In the genomic region with DNA sequence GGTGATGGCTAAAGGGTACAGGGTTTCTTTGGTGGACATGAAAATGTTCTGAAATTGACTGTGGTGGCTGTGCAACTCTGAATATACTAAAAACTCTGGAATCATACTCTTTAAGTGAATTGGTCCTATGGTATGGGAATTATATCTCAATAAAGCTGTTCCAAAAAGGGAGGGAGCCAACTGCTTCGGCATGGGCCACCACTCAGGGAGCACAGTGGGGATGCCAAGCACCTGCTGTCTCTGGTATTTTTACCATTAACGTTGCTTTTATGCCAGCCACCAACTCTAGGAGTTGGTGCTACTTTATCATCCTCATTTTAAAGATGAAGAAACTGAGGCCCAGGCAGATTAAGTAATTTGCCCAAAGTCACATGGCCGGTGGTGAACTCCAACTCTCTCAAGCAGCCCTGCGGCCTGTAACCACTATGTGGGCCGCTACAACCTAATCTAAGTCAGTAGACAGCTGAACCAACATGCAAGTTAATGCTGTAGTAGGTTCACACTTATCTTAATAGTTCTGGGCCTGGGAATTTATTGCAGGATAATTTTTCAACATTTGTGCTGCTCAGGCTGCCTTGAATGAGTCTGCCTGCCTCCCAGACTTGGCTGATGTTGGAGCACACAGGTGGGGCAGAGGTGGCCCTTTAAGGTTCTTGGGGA, we compare ENCODE assay signal across 13 cellular contexts. TPM values are rescaled to one million over a fixed set of nuclear protein-coding genes. Genes with fewer than 3 reads are reported as not detected.
DNase-seq lines count a peak whose midpoint lies in the region; ATAC-seq, FAIRE-seq and TF ChIP-seq lines count a peak whose summit lies in the region.
"Had no signal": no experiment of that assay in that cellular context is flagged by ENCODE, and none has a peak within 500 bp of the region (broad histone marks: within the 10 kb centered on the region; RNA-seq: fewer than 3 reads in every experiment).

No MANE protein-coding gene starts in this region.

- no peaks in the 10 kb centered on the region for H3K9me3 Mint-ChIP-seq in dendritic cell treated with granulocyte-macrophage colony-stimulating factor and Interleukin-4, amounts not matched to agents 40 ng/mL and 50 ng/mL, for 4 days
- H3K9me3 Mint-ChIP-seq: activated naive CD4-positive, alpha-beta T cell treated with anti-CD3 and anti-CD28 coated beads for 36 hours had no signal

- H3K4me3 Mint-ChIP-seq in dendritic cell treated with granulocyte-macrophage colony-stimulating factor and Interleukin-4, amounts not matched to agents 40 ng/mL and 50 ng/mL, for 4 days = no peak overlapping the region
- H3K4me3 Mint-ChIP-seq: activated naive CD4-positive, alpha-beta T cell treated with anti-CD3 and anti-CD28 coated beads for 36 hours had no signal

- peaks cover 20% of the 10 kb centered on the region for H3K4me1 Mint-ChIP-seq in dendritic cell treated with granulocyte-macrophage colony-stimulating factor and Interleukin-4, amounts not matched to agents 40 ng/mL and 50 ng/mL, for 4 days (ENCODE audit: low read depth)

- H3K4me3 ChIP-seq in A549 (no peak overlapping the region), sigmoid colon (no peak overlapping the region)
- H3K4me3 ChIP-seq: HAP-1 had no signal

- POLR2A ChIA-PET in A549 (lab: Yijun Ruan, JAX) = interaction anchor here (1.0 kb wide), 1 partner anchor 75 kb away, joined by 3 read pairs; no protein-coding TSS in a partner anchor

- H3K27me3 ChIP-seq in sigmoid colon = no peaks in the 10 kb centered on the region

- no peak for TF ChIP-seq POLR2A in A549 (IDR thresholded peaks at IDR 0.05; ENCODE audit: low read length)
- TF ChIP-seq POLR2A in sigmoid colon (IDR thresholded peaks at IDR 0.05) = no peak

- H3K9me3 ChIP-seq in A549 = 0 out of 3 replicates have a peak, but pooled peaks cover 4% of the 10 kb centered on the region
- no peaks in the 10 kb centered on the region for H3K9me3 ChIP-seq in sigmoid colon
- H3K9me3 ChIP-seq: HAP-1 had no signal

- H3K27ac Mint-ChIP-seq in dendritic cell treated with granulocyte-macrophage colony-stimulating factor and Interleukin-4, amounts not matched to agents 40 ng/mL and 50 ng/mL, for 4 days = peak overlapping the region; percentile 69
- H3K27ac Mint-ChIP-seq: activated naive CD4-positive, alpha-beta T cell treated with anti-CD3 and anti-CD28 coated beads for 36 hours had no signal

- no peak for TF ChIP-seq RAD21 in A549 (conservative IDR thresholded peaks at IDR 0.05 in 1 of 2, IDR thresholded peaks at IDR 0.05 in 1 of 2)

- TF ChIP-seq EP300 in A549 (IDR thresholded peaks at IDR 0.05) (no peak), sigmoid colon (IDR thresholded peaks at IDR 0.05) (no peak)

- peaks cover 7% of the 10 kb centered on the region for H3K27me3 Mint-ChIP-seq in dendritic cell treated with granulocyte-macrophage colony-stimulating factor and Interleukin-4, amounts not matched to agents 40 ng/mL and 50 ng/mL, for 4 days

- CTCF ChIA-PET in A549 (lab: Yijun Ruan, JAX) = interaction anchor here (0.7 to 3.0 kb wide), 6 partner anchors 14 to 121 kb away, joined by 3 to 12 read pairs (median 4); no protein-coding TSS in a partner anchor

- FAIRE-seq in A549 (lab: Jason Lieb, UNC) = no peak
- FAIRE-seq: D721Med had no signal

- TF ChIP-seq CTCF in A549 (IDR thresholded peaks at IDR 0.05) (no peak), sigmoid colon (IDR thresholded peaks at IDR 0.05) (no peak)

- H3K36me3 Mint-ChIP-seq in dendritic cell treated with granulocyte-macrophage colony-stimulating factor and Interleukin-4, amounts not matched to agents 40 ng/mL and 50 ng/mL, for 4 days (ENCODE audit: low read depth) = no peaks in the 10 kb centered on the region

- 69% methylated on average over 5 of the region's 5 CpGs for WGBS in A549 (ENCODE audit: missing lambda C conversion rate)
- WGBS in sigmoid colon, 2 donors = 32 to 58% methylated on average over 5 of the region's 5 CpGs

- peak overlapping the region; percentile 72 to 81 for H3K27ac ChIP-seq in A549
- peak overlapping the region; percentile 8 to 62 (median 42) for H3K27ac ChIP-seq in sigmoid colon

- no peak for ATAC-seq in A549
- peak; percentile 9 for ATAC-seq in left lobe of liver

- peak overlapping the region; percentile 75 for H3K4me2 ChIP-seq in A549

- H3K4me1 ChIP-seq in A549 (peaks cover 32% of the 10 kb centered on the region), sigmoid colon (peaks cover 0 to 41% (median 33%) of the 10 kb centered on the region in 4 donors)
- H3K4me1 ChIP-seq: HAP-1 had no signal

- no peaks in the 10 kb centered on the region for H3K36me3 ChIP-seq in sigmoid colon
- H3K36me3 ChIP-seq: HAP-1 had no signal

- DNase-seq in A549 (ENCODE audit: low read depth in 1 of 2, low spot score in 1 of 2) (no peak), left lobe of liver (ENCODE audit: low spot score) (no peak), sigmoid colon (peak; percentile 30), NCI-H146 treated with DMSO at 0.1 percent for 48 hours (lab: John Stamatoyannopoulos, UW; ENCODE audit: unreplicated experiment) (no peak), COLO829 (ENCODE audit: low spot score) (no peak), dermis blood vessel endothelial cell (no peak)
- DNase-seq in activated CD4-positive, alpha-beta T cell treated with anti-CD3 and anti-CD28 coated beads for 48 hours = no peak
- DNase-seq: activated naive CD4-positive, alpha-beta T cell treated with anti-CD3 and anti-CD28 coated beads for 36 hours; NCI-H2107; stimulated activated naive CD4-positive, alpha-beta T cell treated with Interleukin-2 at 50 U/mL for 16 hours had no signal

- intact Hi-C loops in dendritic cell treated with granulocyte-macrophage colony-stimulating factor and Interleukin-4, amounts not matched to agents 40 ng/mL and 50 ng/mL, for 4 days (cut with micrococcal nuclease) = no loop called here
- intact Hi-C loops in sigmoid colon (cut with DNase I) = no loop called here

TF ChIP-seq in A549, 52 proteins besides CTCF, POLR2A, EP300 and RAD21:
- TF ChIP-seq, protein P1, sequence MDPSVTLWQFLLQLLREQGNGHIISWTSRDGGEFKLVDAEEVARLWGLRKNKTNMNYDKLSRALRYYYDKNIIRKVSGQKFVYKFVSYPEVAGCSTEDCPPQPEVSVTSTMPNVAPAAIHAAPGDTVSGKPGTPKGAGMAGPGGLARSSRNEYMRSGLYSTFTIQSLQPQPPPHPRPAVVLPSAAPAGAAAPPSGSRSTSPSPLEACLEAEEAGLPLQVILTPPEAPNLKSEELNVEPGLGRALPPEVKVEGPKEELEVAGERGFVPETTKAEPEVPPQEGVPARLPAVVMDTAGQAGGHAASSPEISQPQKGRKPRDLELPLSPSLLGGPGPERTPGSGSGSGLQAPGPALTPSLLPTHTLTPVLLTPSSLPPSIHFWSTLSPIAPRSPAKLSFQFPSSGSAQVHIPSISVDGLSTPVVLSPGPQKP (IDR thresholded peaks at IDR 0.05; ENCODE audit: low read depth, low read length) = no peak
- TF ChIP-seq RNF2 (IDR thresholded peaks at IDR 0.05; ENCODE audit: borderline replicate concordance, low read depth) (no peak), HOXA7 (CRISPR knock-in tag; IDR thresholded peaks at IDR 0.05) (no peak), JUNB (IDR thresholded peaks at IDR 0.05) (no peak), TFCP2L1 (CRISPR knock-in tag; IDR thresholded peaks at IDR 0.05) (no peak), CEBPB (IDR thresholded peaks at IDR 0.05) (no peak), EHMT2 (IDR thresholded peaks at IDR 0.05; ENCODE audit: low read depth) (no peak), ZC3H11A (IDR thresholded peaks at IDR 0.05) (no peak), TP53 (CRISPR knock-in tag; IDR thresholded peaks at IDR 0.05) (no peak)

RNA-seq across cellular contexts. Expression of a gene that starts 20.8 kb away (rescaled TPM):
- polyA plus RNA-seq in A549 (2011; rRNA removed) (3.9 and 6.2 TPM in 2 replicates), A549 (2017; fragmentation: RNase III; extraction: RNeasy Plus Mini Kit Qiagen cat#74134 plus additional on column Dnase treatment) (1.4 to 2.4 TPM (median 1.7 TPM) in 3 replicates), sigmoid colon (10 to 100 TPM; 19.0 to 23.6 (median 19.2) TPM)
- 0.82 and 1.1 TPM in 2 replicates for polyA plus RNA-seq in A549 (2012; cell fraction: cytosol; rRNA removed)
- polyA plus RNA-seq in A549 (2012; cell fraction: nucleus; rRNA removed) = 2.2 and 2.7 TPM in 2 replicates
- 7.4 and 7.6 TPM in 2 replicates for polyA minus RNA-seq in A549 (2011; rRNA and poly(A)+ RNA removed)
- total RNA-seq in left lobe of liver (43.5 TPM), sigmoid colon (10 to 100 TPM; 24.5 to 58.2 (median 31.9) TPM), dermis blood vessel endothelial cell (2.4 and 3.9 TPM in 2 replicates)
